Comparison of ENCODE assay signal across 8 cellular contexts in genomic region chr7:93231799-93232672, GRCh38. TPM values are rescaled to one million over a fixed set of nuclear protein-coding genes. Genes with fewer than 3 reads are reported as not detected.
DNase-seq lines count a peak whose midpoint lies in the region; ATAC-seq, FAIRE-seq and TF ChIP-seq lines count a peak whose summit lies in the region.

A gene with protein sequence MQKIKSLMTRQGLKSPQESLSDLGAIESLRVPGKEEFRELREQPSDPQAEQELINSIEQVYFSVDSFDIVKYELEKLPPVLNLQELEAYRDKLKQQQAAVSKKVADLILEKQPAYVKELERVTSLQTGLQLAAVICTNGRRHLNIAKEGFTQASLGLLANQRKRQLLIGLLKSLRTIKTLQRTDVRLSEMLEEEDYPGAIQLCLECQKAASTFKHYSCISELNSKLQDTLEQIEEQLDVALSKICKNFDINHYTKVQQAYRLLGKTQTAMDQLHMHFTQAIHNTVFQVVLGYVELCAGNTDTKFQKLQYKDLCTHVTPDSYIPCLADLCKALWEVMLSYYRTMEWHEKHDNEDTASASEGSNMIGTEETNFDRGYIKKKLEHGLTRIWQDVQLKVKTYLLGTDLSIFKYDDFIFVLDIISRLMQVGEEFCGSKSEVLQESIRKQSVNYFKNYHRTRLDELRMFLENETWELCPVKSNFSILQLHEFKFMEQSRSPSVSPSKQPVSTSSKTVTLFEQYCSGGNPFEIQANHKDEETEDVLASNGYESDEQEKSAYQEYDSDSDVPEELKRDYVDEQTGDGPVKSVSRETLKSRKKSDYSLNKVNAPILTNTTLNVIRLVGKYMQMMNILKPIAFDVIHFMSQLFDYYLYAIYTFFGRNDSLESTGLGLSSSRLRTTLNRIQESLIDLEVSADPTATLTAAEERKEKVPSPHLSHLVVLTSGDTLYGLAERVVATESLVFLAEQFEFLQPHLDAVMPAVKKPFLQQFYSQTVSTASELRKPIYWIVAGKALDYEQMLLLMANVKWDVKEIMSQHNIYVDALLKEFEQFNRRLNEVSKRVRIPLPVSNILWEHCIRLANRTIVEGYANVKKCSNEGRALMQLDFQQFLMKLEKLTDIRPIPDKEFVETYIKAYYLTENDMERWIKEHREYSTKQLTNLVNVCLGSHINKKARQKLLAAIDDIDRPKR (plus strand): TSS chr7:93232366. CDS start chr7:93232468, 102 bp downstream.

- CTCF ChIA-PET in Calu3 (lab: Charles Lee) (interaction anchor here (0.6 to 1.3 kb wide), 5 partner anchors 9 to 599 kb away, joined by 3 to 4 read pairs (median 4); no protein-coding TSS in a partner anchor), endothelial cell of umbilical vein (lab: Charles Lee) (interaction anchor here (1.6 to 2.8 kb wide), 5 partner anchors 10 to 319 kb away, joined by 4 to 15 read pairs (median 9); no protein-coding TSS in a partner anchor)

- H3K4me1 Mint-ChIP-seq in Calu3 (ENCODE audit: low read depth, unreplicated experiment): no peaks in the 10 kb centered on the region

- H4K20me1 ChIP-seq in OCI-LY3 (ENCODE audit: insufficient read depth, low read length) (no peaks in the 10 kb centered on the region), endothelial cell of umbilical vein (replicated peaks; ENCODE audit: control insufficient read depth, extremely low read depth, insufficient read depth, low read length) (no peaks in the 10 kb centered on the region)

- peaks cover 15% of the 10 kb centered on the region for H3K36me3 Mint-ChIP-seq in Calu3 (ENCODE audit: insufficient read depth, unreplicated experiment)

- TF ChIP-seq POLR2A in endothelial cell of umbilical vein (IDR thresholded peaks at IDR 0.05; ENCODE audit: low read depth, low read length): peak; percentile 35

- POLR2A ChIA-PET in endothelial cell of umbilical vein (lab: Charles Lee): no interaction called here

- H3K27ac ChIP-seq in OCI-LY3 (ENCODE audit: low read length): peak within 1 kb of the TSS; percentile 21
- peak within 1 kb of the TSS; percentile 16 for H3K27ac ChIP-seq in endothelial cell of umbilical vein (ENCODE audit: insufficient read depth, low read depth, low read length)

- H2AFZ ChIP-seq in OCI-LY3 (ENCODE audit: low read depth, low read length) (peak within 1 kb of the TSS; percentile 96), endothelial cell of umbilical vein (ENCODE audit: low read depth, low read length) (peak within 1 kb of the TSS; percentile 99)

- no peaks in the 10 kb centered on the region for H3K9me1 ChIP-seq in endothelial cell of umbilical vein (replicated peaks; ENCODE audit: control insufficient read depth, extremely low read depth, insufficient read depth, low read length)

- H3K27ac Mint-ChIP-seq in Calu3 (ENCODE audit: unreplicated experiment): peak within 1 kb of the TSS; percentile 94

- no peaks in the 10 kb centered on the region for H3K27me3 ChIP-seq in OCI-LY3 (ENCODE audit: low read depth, low read length)
- peaks cover 0 to 8% of the 10 kb centered on the region in 2 experiments for H3K27me3 ChIP-seq in endothelial cell of umbilical vein (ENCODE audit: control insufficient read depth in 2 of 2, insufficient read depth in 2 of 2, low read length in 2 of 2)

- H3K4me2 ChIP-seq in OCI-LY3 (ENCODE audit: low read length) (peak within 1 kb of the TSS; percentile 91), endothelial cell of umbilical vein (ENCODE audit: insufficient read depth, low read length) (peak within 1 kb of the TSS; percentile 100)

- peak; percentile 94 for FAIRE-seq in endothelial cell of umbilical vein (lab: Jason Lieb, UNC)

- H3K9me3 ChIP-seq in OCI-LY3 (ENCODE audit: insufficient read depth, low read length): no peaks in the 10 kb centered on the region
- H3K9me3 ChIP-seq in endothelial cell of umbilical vein (replicated peaks; ENCODE audit: control insufficient read depth, insufficient read depth, low read length): no peaks in the 10 kb centered on the region

- H3K79me2 ChIP-seq in OCI-LY3 (ENCODE audit: low read length) (peaks cover 16% of the 10 kb centered on the region), endothelial cell of umbilical vein (ENCODE audit: control insufficient read depth, insufficient read depth, low read length) (peaks cover 17% of the 10 kb centered on the region)

- dilution Hi-C loops in endothelial cell of umbilical vein (cut with MboI; ENCODE audit: extremely low pct_ligation_motif_present, low sequenced_read_pairs): no loop called here

- peak; percentile 94 for DNase-seq in Calu3
- peak; percentile 75 for DNase-seq in HuH-7 (ENCODE audit: low spot score)
- DNase-seq in activated CD8-positive, alpha-beta memory T cell treated with anti-CD3 and anti-CD28 coated beads, Interleukin-2, amount 50 U/mL, for 48 hours: peak; percentile 88
- DNase-seq in endothelial cell of umbilical vein (ENCODE audit: low read depth, low spot score): peak; percentile 99
- peak; percentile 98 for DNase-seq in midbrain (lab: John Stamatoyannopoulos, UW)
- peak; percentile 74 to 84 for DNase-seq in stimulated activated CD8-positive, alpha-beta memory T cell treated with anti-CD3 and anti-CD28 coated beads, Interleukin-2, amount 100 ng/mL, for 1 hour (ENCODE audit: low read depth in 2 of 2)

- H3K9ac ChIP-seq in OCI-LY3 (ENCODE audit: low read length) (peak within 1 kb of the TSS; percentile 57), endothelial cell of umbilical vein (replicated peaks; ENCODE audit: extremely low read depth, insufficient read depth, low read length) (peak within 1 kb of the TSS; percentile 77)

- TF ChIP-seq CTCF in Calu3 (IDR thresholded peaks at IDR 0.05; ENCODE audit: unreplicated experiment) (no peak), OCI-LY3 (IDR thresholded peaks at IDR 0.05; ENCODE audit: low read depth, low read length) (no peak), endothelial cell of umbilical vein (IDR thresholded peaks at IDR 0.05; ENCODE audit: extremely low read depth in 1 of 2, insufficient read depth in 1 of 2, low read depth in 1 of 2, low read length in 2 of 2) (no peak)

- H3K4me3 ChIP-seq in OCI-LY3 (ENCODE audit: low read length) (peak within 1 kb of the TSS; percentile 85), endothelial cell of umbilical vein (replicated peaks in 1 of 3; ENCODE audit: insufficient read depth in 1 of 3, low read depth in 1 of 3, low read length in 3 of 3) (peak within 1 kb of the TSS; percentile 82 to 91 (median 90))

- peak within 1 kb of the TSS; percentile 93 for H3K4me3 Mint-ChIP-seq in Calu3 (ENCODE audit: low read depth, unreplicated experiment)

- H3K9me3 Mint-ChIP-seq in Calu3 (ENCODE audit: low read depth, unreplicated experiment): no peaks in the 10 kb centered on the region

- peaks cover 13% of the 10 kb centered on the region for H3K4me1 ChIP-seq in OCI-LY3 (ENCODE audit: low read length)
- peaks cover 14% of the 10 kb centered on the region for H3K4me1 ChIP-seq in endothelial cell of umbilical vein (ENCODE audit: control insufficient read depth, extremely low read depth, insufficient read depth, low read length)

- no peaks in the 10 kb centered on the region for H3K27me3 Mint-ChIP-seq in Calu3 (ENCODE audit: unreplicated experiment)

- H3K36me3 ChIP-seq in OCI-LY3 (replicated peaks; ENCODE audit: low read depth, low read length) (no peaks in the 10 kb centered on the region), endothelial cell of umbilical vein (ENCODE audit: control insufficient read depth in 2 of 2, extremely low read depth in 1 of 2, insufficient read depth in 2 of 2, low read length in 2 of 2) (no peaks in the 10 kb centered on the region)

- intact Hi-C loops in Calu3 (cut with micrococcal nuclease; ENCODE audit: unreplicated experiment): loop anchor here (1.0 to 2.0 kb wide), 2 partner anchors 113 to 140 kb away; no protein-coding TSS in a partner anchor
- intact Hi-C loops in endothelial cell of umbilical vein (cut with micrococcal nuclease): loop anchor here (2.0 kb wide), 2 partner anchors 47 to 703 kb away; partner anchors contain the start of genes PEX1 and RBM48

- no TSS peak for BruUV-seq in Calu3 (replicated peaks; lab: Mats Ljungman, UMichigan)
- TSS peak; percentile 96 for BruUV-seq in endothelial cell of umbilical vein (replicated peaks; lab: Mats Ljungman, UMichigan)

- peak; percentile 99 for ATAC-seq in GM21515 (IDR thresholded peaks at IDR 0.05; ENCODE audit: unreplicated experiment)

TF ChIP-seq in endothelial cell of umbilical vein, 7 proteins besides CTCF, POLR2A, EP300 and RAD21:
- no peak for TF ChIP-seq GATA2 (IDR thresholded peaks at IDR 0.05; ENCODE audit: insufficient read depth, insufficient read length, low read depth, low read length)
- TF ChIP-seq POLR2AphosphoS5 (IDR thresholded peaks at IDR 0.05; ENCODE audit: insufficient read depth, low read depth, low read length): peak; percentile 27
- no peak for TF ChIP-seq FOS (IDR thresholded peaks at IDR 0.05; ENCODE audit: borderline replicate concordance, insufficient read depth, low read length)
- peak; percentile 98 for TF ChIP-seq MAX (IDR thresholded peaks at IDR 0.05; ENCODE audit: insufficient read depth, insufficient read length)
- no peak for TF ChIP-seq JUN (IDR thresholded peaks at IDR 0.05; ENCODE audit: borderline replicate concordance, insufficient read depth, insufficient read length, low read depth)
- TF ChIP-seq MYC (IDR thresholded peaks at IDR 0.05; ENCODE audit: low read depth, low read length): no peak
- TF ChIP-seq EZH2 (IDR thresholded peaks at IDR 0.05; ENCODE audit: borderline replicate concordance, low read depth, low read length, severe bottlenecking): no peak

RNA-seq across cellular contexts. Expression of the gene that starts here (rescaled TPM):
- 31.6 and 36.9 TPM in 2 replicates for total RNA-seq in Calu3 (2022)
- total RNA-seq in endothelial cell of umbilical vein: 23.9 and 25.6 TPM in 2 replicates
- 4.8 and 6.6 TPM in 2 replicates for polyA plus RNA-seq in endothelial cell of umbilical vein
- polyA plus RNA-seq in endothelial cell of umbilical vein (2011; cell fraction: cytosol; rRNA removed): 6.5 and 6.8 TPM in 2 replicates
- polyA plus RNA-seq in endothelial cell of umbilical vein (2011; cell fraction: nucleus; rRNA removed): 21.6 and 26.1 TPM in 2 replicates
- 9.7 and 12.8 TPM in 2 replicates for polyA plus RNA-seq in endothelial cell of umbilical vein (2012)
- 28.0 and 40.7 TPM in 2 replicates for polyA minus RNA-seq in endothelial cell of umbilical vein
- polyA minus RNA-seq in endothelial cell of umbilical vein (2011; cell fraction: cytosol; rRNA and poly(A)+ RNA removed): 10.1 TPM
- polyA minus RNA-seq in endothelial cell of umbilical vein (2011; cell fraction: nucleus; rRNA and poly(A)+ RNA removed): 73.8 and 108 TPM in 2 replicates

Comparison
In these comparisons a context has a peak if more than half of its experiments do, and no peak if none do; other contexts are left out.
1. Peak in every context shown above with its lines: DNase-seq, ATAC-seq, H3K4me3 ChIP-seq and H3K27ac ChIP-seq.